In the genomic region with DNA sequence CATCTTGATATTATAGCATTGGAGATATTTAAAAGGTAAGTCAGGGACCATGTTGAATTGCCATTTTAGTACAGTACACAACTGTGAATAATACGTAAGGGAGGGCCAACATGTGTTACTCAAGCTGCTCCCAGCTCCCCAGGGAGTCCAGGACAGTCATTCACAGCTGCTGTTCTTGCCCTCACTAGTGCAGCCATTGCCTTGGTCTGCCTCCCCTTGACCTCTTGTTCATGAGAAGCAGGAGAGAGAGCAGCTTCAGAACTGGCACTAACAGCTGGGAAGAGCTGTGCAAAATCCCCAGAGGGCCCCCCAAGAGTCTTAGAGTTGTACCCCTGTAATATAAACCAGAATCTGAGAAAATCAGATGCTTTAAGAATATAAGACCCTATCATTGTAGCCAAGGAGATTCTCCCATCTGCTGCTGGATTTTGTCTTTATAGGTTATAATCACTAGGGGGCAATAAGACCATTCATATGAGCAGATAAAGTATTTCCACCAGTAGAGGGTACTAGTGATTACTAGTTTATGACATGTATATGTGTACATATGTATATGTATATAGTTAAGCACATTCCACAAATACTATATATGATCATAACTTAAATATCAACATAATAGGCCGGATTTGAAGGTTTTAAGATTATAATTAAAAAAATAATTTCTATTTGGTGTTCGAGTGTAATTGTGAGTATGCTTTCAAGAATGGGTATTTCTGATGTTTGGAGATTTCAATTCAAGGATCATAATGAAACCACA, we compare ENCODE assay signal across 8 cellular contexts. TPM values are rescaled to one million over a fixed set of nuclear protein-coding genes. Genes with fewer than 3 reads are reported as not detected.
A peak's percentile ranks its signal among the peaks of the same experiment; 100 is the strongest.
DNase-seq lines count a peak whose midpoint lies in the region; ATAC-seq and TF ChIP-seq lines count a peak whose summit lies in the region.

No MANE protein-coding gene starts in this region.

- H3K27ac ChIP-seq in tibial nerve, result no peak overlapping the region

- H3K27me3 Mint-ChIP-seq in MCF 10A (ENCODE audit: insufficient read depth, unreplicated experiment), result no peaks in the 10 kb centered on the region

- 39% methylated on average over 3 of the region's 3 CpGs for WGBS in tibial nerve, 2 donors

- no peaks in the 10 kb centered on the region for H3K27me3 ChIP-seq in tibial nerve

- BruUV-seq in MCF 10A (replicated peaks; lab: Mats Ljungman, UMichigan), result TSS peak; percentile 12

- no peaks in the 10 kb centered on the region for H3K9me3 Mint-ChIP-seq in MCF 10A (ENCODE audit: unreplicated experiment)

- DNase-seq in 8988T (peak; percentile 21), NCI-H748 treated with DMSO at 0.1 percent for 48 hours (lab: John Stamatoyannopoulos, UW) (peak; percentile 59), MCF 10A (ENCODE audit: unreplicated experiment) (peak; percentile 51), kidney glomerular epithelial cell (lab: John Stamatoyannopoulos, UW) (peak; percentile 52), tibial nerve (ENCODE audit: low spot score in 2 of 2) (no peak)
- no peak for DNase-seq in activated T-cell treated with anti-CD3 and anti-CD28 coated beads, Interleukin-2, amount 50 U/mL, for 1 hour

- H3K4me1 Mint-ChIP-seq in MCF 10A (ENCODE audit: insufficient read depth, unreplicated experiment), result no peaks in the 10 kb centered on the region

- intact Hi-C loops in MCF 10A (cut with micrococcal nuclease), result loop anchor here (1.0 to 5.0 kb wide), 3 partner anchors 337 to 740 kb away; partner anchors contain the start of gene SSBP3

- H3K36me3 Mint-ChIP-seq in MCF 10A (ENCODE audit: insufficient read depth, unreplicated experiment), result no peaks in the 10 kb centered on the region

- no peak overlapping the region for H3K27ac Mint-ChIP-seq in MCF 10A (ENCODE audit: low read depth, unreplicated experiment)

- H3K4me3 Mint-ChIP-seq in MCF 10A (ENCODE audit: unreplicated experiment), result no peak overlapping the region

- POLR2A ChIA-PET in MCF 10A (lab: Yijun Ruan, JAX), result interaction anchor here (2.3 kb wide), 1 partner anchor 130 kb away, joined by 6 read pairs; the partner anchor contains the start of genes CYB5RL and MRPL37

- ATAC-seq in HG03432 (IDR thresholded peaks at IDR 0.05; ENCODE audit: unreplicated experiment), result peak; percentile 75

- CTCF ChIA-PET in MCF 10A (lab: Yijun Ruan, JAX), result interaction anchor here (0.5 to 2.1 kb wide), 17 partner anchors 8 to 746 kb away, joined by 3 to 18 read pairs (median 4); partner anchors contain the start of gene TTC22

- no peaks in the 10 kb centered on the region for H3K9me3 ChIP-seq in tibial nerve

- H3K4me1 ChIP-seq in tibial nerve, result no peaks in the 10 kb centered on the region

- TF ChIP-seq EP300 in tibial nerve (IDR thresholded peaks at IDR 0.05), result no peak

- TF ChIP-seq CTCF in GM12801 (IDR thresholded peaks at IDR 0.05; ENCODE audit: extremely low read depth, insufficient read length) (peak; percentile 37), MCF 10A (IDR thresholded peaks at IDR 0.05; ENCODE audit: unreplicated experiment) (peak; percentile 75), tibial nerve (IDR thresholded peaks at IDR 0.05) (peak; percentile 51 to 79 (median 65))

- peaks cover 0 to 18% (median 5%) of the 10 kb centered on the region in 3 donors for H3K36me3 ChIP-seq in tibial nerve

- no peak overlapping the region for H3K4me3 ChIP-seq in tibial nerve

- no peak for TF ChIP-seq POLR2A in tibial nerve (IDR thresholded peaks at IDR 0.05)

RNA-seq across cellular contexts. Expression of gene TCEANC2, which starts 16.6 kb away (rescaled TPM):
- total RNA-seq in MCF 10A (2022) (3.6 and 6.0 TPM in 2 replicates), tibial nerve (1 to 10 TPM; 3.0 to 9.0 (median 5.5) TPM)

RNA-seq across cellular contexts. Expression of gene TMEM59, which starts 17.0 kb away (rescaled TPM):
- total RNA-seq in MCF 10A (2022) (192 and 231 TPM in 2 replicates), tibial nerve (100 to 1,000 TPM; 145 to 304 (median 189) TPM)

RNA-seq across cellular contexts. Expression of gene LDLRAD1, which starts 52.0 kb away (rescaled TPM):
- not detected in 2 replicates for total RNA-seq in MCF 10A (2022)
- total RNA-seq in tibial nerve, result not detected

Comparison
In these comparisons a context has a peak if more than half of its experiments do, and no peak if none do; other contexts are left out.
1. DNase-seq: peak in 8988T (single experiment), NCI-H748 treated with DMSO at 0.1 percent for 48 hours (single experiment), MCF 10A (single experiment) and kidney glomerular epithelial cell (single experiment); none in tibial nerve (0 of 2) and activated T-cell treated with anti-CD3 and anti-CD28 coated beads, Interleukin-2, amount 50 U/mL, for 1 hour (single experiment).
2. Peak in every context shown above with its lines, with median percentiles within 50 percentile points of each other: CTCF ChIP-seq.